ENCODE assay signal across 18 cellular contexts in genomic region chr7:158849553-158850389, GRCh38. TPM values are rescaled to one million over a fixed set of nuclear protein-coding genes. Genes with fewer than 3 reads are reported as not detected.
DNase-seq lines count a peak whose midpoint lies in the region; ATAC-seq and TF ChIP-seq lines count a peak whose summit lies in the region.
"Had no signal": no experiment of that assay in that cellular context is flagged by ENCODE, and none has a peak within 500 bp of the region (broad histone marks: within the 10 kb centered on the region; RNA-seq: fewer than 3 reads in every experiment).

No MANE protein-coding gene starts in this region.

- TF ChIP-seq CTCF in Panc1 (IDR thresholded peaks at IDR 0.05): no peak
- no peak for TF ChIP-seq CTCF in upper lobe of right lung (IDR thresholded peaks at IDR 0.05)
- no peak for TF ChIP-seq CTCF in RWPE1 (conservative IDR thresholded peaks at IDR 0.05; ENCODE audit: low read depth)

- H3K4me1 ChIP-seq in Panc1 (ENCODE audit: control insufficient read depth, insufficient read depth, low read length) (no peaks in the 10 kb centered on the region), upper lobe of right lung (peaks cover 4% of the 10 kb centered on the region)

- CTCF ChIA-PET in Panc1 (lab: Charles Lee) (no interaction called here), RWPE1 (lab: Yijun Ruan, JAX) (no interaction called here)

- ATAC-seq in Panc1 (peak; percentile 26; the same call in 1 of the 2 replicates), left colon (peak; percentile 99), upper lobe of right lung (peak; percentile 31), HG03097 (IDR thresholded peaks at IDR 0.05; ENCODE audit: low FRiP score, unreplicated experiment) (no peak)

- no TSS peak for BruUV-seq in Panc1 (replicated peaks; lab: Mats Ljungman, UMichigan)

- no peaks in the 10 kb centered on the region for H3K9me3 Mint-ChIP-seq in activated naive CD8-positive, alpha-beta T cell (ENCODE audit: low read depth)
- peaks cover 11% of the 10 kb centered on the region for H3K9me3 Mint-ChIP-seq in activated naive CD8-positive, alpha-beta T cell treated with anti-CD3 and anti-CD28 coated beads for 36 hours
- H3K9me3 Mint-ChIP-seq: HFFc6 had no signal

- in situ Hi-C loops in Panc1 (cut with HindIII; ENCODE audit: low pct_unique_long_range_greater_than_20kb, low sequenced_read_pairs): no loop called here

- DNase-seq in activated naive CD8-positive, alpha-beta T cell treated with anti-CD3 and anti-CD28 coated beads for 36 hours: no peak
- no peak for DNase-seq in Panc1 (ENCODE audit: low read depth, low spot score)
- peak; percentile 77 to 88 for DNase-seq in left colon
- DNase-seq in upper lobe of right lung: no peak
- no peak for DNase-seq in activated gamma-delta T cell (lab: John Stamatoyannopoulos, UW)
- DNase-seq in RWPE1 (ENCODE audit: low spot score): no peak
- DNase-seq: activated CD4-positive, alpha-beta memory T cell treated with anti-CD3 and anti-CD28 coated beads, Interleukin-2, amount 10 ng/mL, durations not matched to agents 7 days and 5 days; central memory CD4-positive, alpha-beta T cell; effector CD4-positive, alpha-beta T cell; heart right ventricle; HFFc6; mesenchymal stem cell; NCI-H1694 treated with DMSO at 0.1 percent for 48 hours; RPMI8226 had no signal

- peaks cover 26% of the 10 kb centered on the region for H3K4me1 Mint-ChIP-seq in activated naive CD8-positive, alpha-beta T cell (ENCODE audit: low read depth)
- peaks cover 22% of the 10 kb centered on the region for H3K4me1 Mint-ChIP-seq in activated naive CD8-positive, alpha-beta T cell treated with anti-CD3 and anti-CD28 coated beads for 36 hours
- H3K4me1 Mint-ChIP-seq: neural crest cell had no signal

- H3K27ac ChIP-seq in Panc1 (ENCODE audit: low read length) (no peak overlapping the region), upper lobe of right lung (no peak overlapping the region), RWPE1 (no peak overlapping the region)
- H3K27ac ChIP-seq: VCaP had no signal

- H3K36me3 Mint-ChIP-seq in activated naive CD8-positive, alpha-beta T cell: no peaks in the 10 kb centered on the region
- peaks cover 13% of the 10 kb centered on the region for H3K36me3 Mint-ChIP-seq in activated naive CD8-positive, alpha-beta T cell treated with anti-CD3 and anti-CD28 coated beads for 36 hours

- intact Hi-C loops in Panc1 (cut with micrococcal nuclease; ENCODE audit: unreplicated experiment): no loop called here
- intact Hi-C loops in left colon (cut with DNase I, micrococcal nuclease): no loop called here
- intact Hi-C loops in upper lobe of right lung (cut with DNase I): no loop called here

- H3K27me3 Mint-ChIP-seq in activated naive CD8-positive, alpha-beta T cell: no peaks in the 10 kb centered on the region
- H3K27me3 Mint-ChIP-seq in activated naive CD8-positive, alpha-beta T cell treated with anti-CD3 and anti-CD28 coated beads for 36 hours: no peaks in the 10 kb centered on the region
- H3K27me3 Mint-ChIP-seq: activated CD4-positive, alpha-beta memory T cell treated with anti-CD3 and anti-CD28 coated beads, Interleukin-2, amount 10 ng/mL, durations not matched to agents 7 days and 5 days had no signal

- peaks cover 19% of the 10 kb centered on the region for H3K9me3 ChIP-seq in Panc1 (ENCODE audit: control insufficient read depth, insufficient read depth, low read depth, low read length)
- H3K9me3 ChIP-seq in upper lobe of right lung: no peaks in the 10 kb centered on the region
- H3K9me3 ChIP-seq: heart right ventricle had no signal

- H3K36me3 ChIP-seq in Panc1 (ENCODE audit: control insufficient read depth, insufficient read depth, low read length) (no peaks in the 10 kb centered on the region), upper lobe of right lung (no peaks in the 10 kb centered on the region)
- H3K36me3 ChIP-seq: heart right ventricle had no signal

- POLR2A ChIA-PET in Panc1 (lab: Charles Lee): no interaction called here
- POLR2A ChIA-PET in RWPE1 (lab: Yijun Ruan, JAX; ENCODE audit: low non-redundant PET): no interaction called here

- H3K4me3 ChIP-seq in Panc1 (ENCODE audit: low read depth in 2 of 2, low read length in 2 of 2): no peak overlapping the region
- no peak overlapping the region for H3K4me3 ChIP-seq in upper lobe of right lung
- H3K4me3 ChIP-seq: heart right ventricle had no signal

- peak overlapping the region; percentile 25 for H3K27ac Mint-ChIP-seq in activated naive CD8-positive, alpha-beta T cell
- no peak overlapping the region for H3K27ac Mint-ChIP-seq in activated naive CD8-positive, alpha-beta T cell treated with anti-CD3 and anti-CD28 coated beads for 36 hours
- H3K27ac Mint-ChIP-seq: activated CD4-positive, alpha-beta memory T cell treated with anti-CD3 and anti-CD28 coated beads, Interleukin-2, amount 10 ng/mL, durations not matched to agents 7 days and 5 days; HFFc6 had no signal

- no peak overlapping the region for H3K4me3 Mint-ChIP-seq in activated naive CD8-positive, alpha-beta T cell
- H3K4me3 Mint-ChIP-seq in activated naive CD8-positive, alpha-beta T cell treated with anti-CD3 and anti-CD28 coated beads for 36 hours: no peak overlapping the region
- H3K4me3 Mint-ChIP-seq: activated CD4-positive, alpha-beta memory T cell treated with anti-CD3 and anti-CD28 coated beads, Interleukin-2, amount 10 ng/mL, durations not matched to agents 7 days and 5 days; HFFc6; neural crest cell had no signal

- no peaks in the 10 kb centered on the region for H3K27me3 ChIP-seq in Panc1 (ENCODE audit: control insufficient read depth, insufficient read depth, low read length)
- no peaks in the 10 kb centered on the region for H3K27me3 ChIP-seq in upper lobe of right lung
- H3K27me3 ChIP-seq: heart right ventricle had no signal

RNA-seq across cellular contexts. Expression of gene DYNC2I1, which starts 6.6 kb away (rescaled TPM):
- total RNA-seq in activated naive CD8-positive, alpha-beta T cell treated with anti-CD3 and anti-CD28 coated beads for 36 hours: 10 to 100 TPM; 12.4 to 14.3 TPM
- total RNA-seq in Panc1 (2021; ENCODE audit: unreplicated experiment) (21.3 TPM), left colon (10 to 100 TPM; 20.6 to 22.2 TPM), upper lobe of right lung (17.9 TPM)
- 40.1 TPM for polyA plus RNA-seq in Panc1 (2012; ENCODE audit: insufficient read length)

RNA-seq across cellular contexts. Expression of gene ESYT2, which starts 20.5 kb away (rescaled TPM):
- 10 to 100 TPM; 52.1 to 52.5 TPM for total RNA-seq in activated naive CD8-positive, alpha-beta T cell treated with anti-CD3 and anti-CD28 coated beads for 36 hours
- total RNA-seq in Panc1 (2021; ENCODE audit: unreplicated experiment): 92.7 TPM
- 73.6 TPM for polyA plus RNA-seq in Panc1 (2012; ENCODE audit: insufficient read length)
- total RNA-seq in left colon: 10 to 100 TPM; 68.8 to 86.0 TPM
- total RNA-seq in upper lobe of right lung: 63.1 TPM

Comparison
In these comparisons a context has a peak if more than half of its experiments do, and no peak if none do; other contexts are left out.
1. DNase-seq: peak in left colon (2 of 2); none in activated naive CD8-positive, alpha-beta T cell treated with anti-CD3 and anti-CD28 coated beads for 36 hours (single experiment), Panc1 (single experiment), upper lobe of right lung (single experiment), activated gamma-delta T cell (single experiment) and RWPE1 (single experiment).